ENCODE assay signal across 18 cellular contexts in genomic region chr1:178301141-178301540, GRCh38.
"Had no signal": no experiment of that assay in that cellular context is flagged by ENCODE, and none has a peak within 500 bp of the region (broad histone marks: within the 10 kb centered on the region; RNA-seq: fewer than 3 reads in every experiment).

No MANE protein-coding gene starts in this region.

- H3K4me1 ChIP-seq: upper lobe of right lung had no signal

- H3K27me3 ChIP-seq: dorsolateral prefrontal cortex, neutrophil, right atrium auricular region, sigmoid colon, stomach, upper lobe of right lung, vagina had no signal

- ATAC-seq: naive thymus-derived CD8-positive, alpha-beta T cell had no signal

- H3K9me3 ChIP-seq: neutrophil, right atrium auricular region, sigmoid colon, stomach, upper lobe of right lung, vagina had no signal

- H3K36me3 ChIP-seq: neutrophil, right atrium auricular region, sigmoid colon, stomach, upper lobe of right lung, vagina had no signal

- H3K4me1 Mint-ChIP-seq: naive thymus-derived CD8-positive, alpha-beta T cell had no signal

- DNase-seq: cerebellar nuclear complex; cortex of kidney; dorsolateral prefrontal cortex; effector CD8-positive, alpha-beta T cell; foreskin melanocyte; head of caudate nucleus; hippocampal formation; naive thymus-derived CD8-positive, alpha-beta T cell; posterior cingulate gyrus; sigmoid colon; stimulated activated CD4-positive, alpha-beta T cell treated with anti-CD3 and anti-CD28 coated beads, Interleukin-12 subunit alpha, Interleukin-12 subunit beta, amount 100 ng/mL, for 4 hours; stimulated activated naive CD4-positive, alpha-beta T cell; stomach; substantia nigra; upper lobe of right lung had no signal

- H3K27ac Mint-ChIP-seq: naive thymus-derived CD8-positive, alpha-beta T cell had no signal

- H3K4me3 ChIP-seq: dorsolateral prefrontal cortex, right atrium auricular region, sigmoid colon, stomach, upper lobe of right lung, vagina had no signal

- H3K4me3 Mint-ChIP-seq: naive thymus-derived CD8-positive, alpha-beta T cell had no signal

- H3K27ac ChIP-seq: dorsolateral prefrontal cortex, neutrophil, right atrium auricular region, upper lobe of right lung had no signal
